Comparison of ENCODE assay signal across 1 cellular context in the genomic region with DNA sequence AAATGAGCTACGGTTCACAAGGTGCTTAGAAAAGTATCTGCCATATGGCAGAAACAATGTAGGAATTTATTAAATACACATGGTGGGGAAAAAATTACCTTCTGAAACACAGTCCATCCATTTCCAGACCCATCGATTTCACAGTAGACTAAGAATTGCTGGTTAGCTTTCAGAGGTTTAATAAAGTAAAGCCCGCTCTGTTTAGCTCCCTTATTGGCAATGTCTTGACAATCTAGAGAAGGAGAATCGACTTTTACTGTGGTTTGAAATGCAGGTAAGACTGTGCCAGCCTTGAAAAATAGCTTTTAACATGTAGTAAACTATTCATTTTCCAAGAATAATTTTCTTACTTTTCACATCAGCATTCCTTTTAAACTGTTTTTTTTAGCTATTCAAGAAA.
A peak's percentile ranks its signal among the peaks of the same experiment; 100 is the strongest.
TF ChIP-seq lines count a peak whose summit lies in the region.

No MANE protein-coding gene starts in this region.

TF ChIP-seq in HepG2, 621 proteins besides CTCF, POLR2A, EP300 and RAD21:
- TF ChIP-seq SP5 (CRISPR knock-in tag; IDR thresholded peaks at IDR 0.05; ENCODE audit: borderline replicate concordance, low read depth) (no peak), AGO2 (optimal IDR thresholded peaks at IDR 0.05; ENCODE audit: low read depth, low read length) (peak; percentile 83), RBFOX2 (IDR thresholded peaks at IDR 0.05; ENCODE audit: low read depth, low read length) (peak; percentile 94), ZNF720 (CRISPR knock-in tag; IDR thresholded peaks at IDR 0.05) (no peak), TRIM24 (CRISPR knock-in tag; IDR thresholded peaks at IDR 0.05) (no peak), HNRNPL (IDR thresholded peaks at IDR 0.05; ENCODE audit: low read depth, low read length) (0 out of 2 replicates have a peak, but pooled peaks have one; percentile 28), PRMT3 (CRISPR knock-in tag; IDR thresholded peaks at IDR 0.05; ENCODE audit: borderline replicate concordance, low read depth) (no peak)
- TF ChIP-seq, protein P1, sequence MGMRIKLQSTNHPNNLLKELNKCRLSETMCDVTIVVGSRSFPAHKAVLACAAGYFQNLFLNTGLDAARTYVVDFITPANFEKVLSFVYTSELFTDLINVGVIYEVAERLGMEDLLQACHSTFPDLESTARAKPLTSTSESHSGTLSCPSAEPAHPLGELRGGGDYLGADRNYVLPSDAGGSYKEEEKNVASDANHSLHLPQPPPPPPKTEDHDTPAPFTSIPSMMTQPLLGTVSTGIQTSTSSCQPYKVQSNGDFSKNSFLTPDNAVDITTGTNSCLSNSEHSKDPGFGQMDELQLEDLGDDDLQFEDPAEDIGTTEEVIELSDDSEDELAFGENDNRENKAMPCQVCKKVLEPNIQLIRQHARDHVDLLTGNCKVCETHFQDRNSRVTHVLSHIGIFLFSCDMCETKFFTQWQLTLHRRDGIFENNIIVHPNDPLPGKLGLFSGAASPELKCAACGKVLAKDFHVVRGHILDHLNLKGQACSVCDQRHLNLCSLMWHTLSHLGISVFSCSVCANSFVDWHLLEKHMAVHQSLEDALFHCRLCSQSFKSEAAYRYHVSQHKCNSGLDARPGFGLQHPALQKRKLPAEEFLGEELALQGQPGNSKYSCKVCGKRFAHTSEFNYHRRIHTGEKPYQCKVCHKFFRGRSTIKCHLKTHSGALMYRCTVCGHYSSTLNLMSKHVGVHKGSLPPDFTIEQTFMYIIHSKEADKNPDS (CRISPR knock-in tag; IDR thresholded peaks at IDR 0.05): no peak
TF ChIP-seq in HepG2: peak in this region for 3.
